In the genomic region with DNA sequence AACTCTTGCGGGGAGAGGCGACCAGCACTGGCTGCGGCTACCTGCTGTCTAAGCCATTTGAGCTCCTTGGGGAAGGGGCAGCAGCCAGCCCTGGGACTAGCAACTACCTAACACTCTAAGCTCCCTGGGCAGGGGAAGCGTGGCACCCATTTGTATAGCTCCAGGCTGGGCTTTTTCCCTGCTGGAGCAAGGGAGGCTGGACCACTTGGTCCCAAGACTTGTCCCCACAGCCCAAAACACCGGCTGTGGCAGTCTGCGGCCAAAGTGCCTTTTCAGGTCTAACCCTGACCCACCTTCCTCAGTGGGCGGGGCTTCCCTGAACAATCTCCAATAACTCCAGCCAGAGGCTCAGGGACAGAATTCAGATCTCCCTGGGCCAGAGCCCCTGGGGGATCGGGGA, we compare ENCODE assay signal across 40 cellular contexts.
"Had no signal": no experiment of that assay in that cellular context is flagged by ENCODE, and none has a peak within 500 bp of the region (broad histone marks: within the 10 kb centered on the region; RNA-seq: fewer than 3 reads in every experiment).

No MANE protein-coding gene starts in this region.

- H3K4me1 ChIP-seq: adrenal gland, ascending aorta, body of pancreas, breast epithelium had no signal

- H3K36me3 ChIP-seq: adrenal gland, brain microvascular endothelial cell, breast epithelium, cardiac muscle cell had no signal

- H3K4me3 ChIP-seq: adrenal gland, ascending aorta, body of pancreas, breast epithelium, cardiac muscle cell had no signal

- H3K4me3 Mint-ChIP-seq: activated naive CD4-positive, alpha-beta T cell treated with anti-CD3 and anti-CD28 coated beads for 36 hours; activated naive CD4-positive, alpha-beta T cell treated with anti-CD3 and anti-CD28 coated beads, Interleukin-2, amount 10 ng/mL, durations not matched to agents 7 days and 5 days; activated naive CD4-positive, alpha-beta T cell treated with anti-CD3 and anti-CD28 coated beads, Interleukin-2, amount 50 U/mL, for 24 hours; activated naive CD8-positive, alpha-beta T cell; activated naive CD8-positive, alpha-beta T cell treated with anti-CD3 and anti-CD28 coated beads for 36 hours; activated naive CD8-positive, alpha-beta T cell treated with anti-CD3 and anti-CD28 coated beads, Interleukin-2, amount 10 ng/mL, durations not matched to agents 7 days and 5 days; activated naive CD8-positive, alpha-beta T cell treated with anti-CD3 and anti-CD28 coated beads, Interleukin-2, amount 50 U/mL, for 24 hours; activated T-cell treated with anti-CD3 and anti-CD28 coated beads, Interleukin-2, amount 50 U/mL, for 24 hours; activated T-cell treated with anti-CD3 and anti-CD28 coated beads, Interleukin-2, amount 50 U/mL, for 4 hours; activated T-cell treated with anti-CD3 and anti-CD28 coated beads, Interleukin-2, amount 50 U/mL, for 72 hours; activated T-helper 1 cell treated with anti-CD3 and anti-CD28 coated beads, Interleukin-12 subunit alpha, Interleukin-12 subunit beta, Interleukin-2, Interleukin-4 antibody, amounts not matched to agents 30 ng/mL and 10 ng/mL and 1 ng/mL, durations not matched to agents 14 hours and 24 hours and 36 hours; activated T-helper 17 cell treated with anti-CD3 and anti-CD28 coated beads, Interleukin-2, amount 50 U/mL, for 72 hours; brain; central memory CD8-positive, alpha-beta T cell had no signal

- H3K27ac ChIP-seq: adrenal gland, ascending aorta, body of pancreas, brain microvascular endothelial cell, breast epithelium, cardiac muscle cell had no signal

- H3K27me3 Mint-ChIP-seq: activated naive CD4-positive, alpha-beta T cell treated with anti-CD3 and anti-CD28 coated beads, Interleukin-2, amount 10 ng/mL, durations not matched to agents 7 days and 5 days; activated naive CD4-positive, alpha-beta T cell treated with anti-CD3 and anti-CD28 coated beads, Interleukin-2, amount 50 U/mL, for 24 hours; activated naive CD8-positive, alpha-beta T cell; activated naive CD8-positive, alpha-beta T cell treated with anti-CD3 and anti-CD28 coated beads for 36 hours; activated naive CD8-positive, alpha-beta T cell treated with anti-CD3 and anti-CD28 coated beads, Interleukin-2, amount 10 ng/mL, durations not matched to agents 7 days and 5 days; activated naive CD8-positive, alpha-beta T cell treated with anti-CD3 and anti-CD28 coated beads, Interleukin-2, amount 50 U/mL, for 24 hours; activated T-cell treated with anti-CD3 and anti-CD28 coated beads, Interleukin-2, amount 50 U/mL, for 24 hours; activated T-helper 17 cell treated with anti-CD3 and anti-CD28 coated beads, Interleukin-2, amount 50 U/mL, for 72 hours; brain; central memory CD8-positive, alpha-beta T cell had no signal

- H3K9me3 ChIP-seq: adrenal gland had no signal

- H3K4me1 Mint-ChIP-seq: activated naive CD4-positive, alpha-beta T cell treated with anti-CD3 and anti-CD28 coated beads, Interleukin-2, amount 10 ng/mL, durations not matched to agents 7 days and 5 days; activated naive CD4-positive, alpha-beta T cell treated with anti-CD3 and anti-CD28 coated beads, Interleukin-2, amount 50 U/mL, for 24 hours; activated naive CD8-positive, alpha-beta T cell treated with anti-CD3 and anti-CD28 coated beads for 36 hours; activated naive CD8-positive, alpha-beta T cell treated with anti-CD3 and anti-CD28 coated beads, Interleukin-2, amount 10 ng/mL, durations not matched to agents 7 days and 5 days; activated naive CD8-positive, alpha-beta T cell treated with anti-CD3 and anti-CD28 coated beads, Interleukin-2, amount 50 U/mL, for 24 hours; activated T-helper 17 cell treated with anti-CD3 and anti-CD28 coated beads, Interleukin-2, amount 50 U/mL, for 72 hours; brain; central memory CD8-positive, alpha-beta T cell had no signal

- DNase-seq: activated effector memory CD4-positive, alpha-beta T cell treated with anti-CD3 and anti-CD28 coated beads, Interleukin-2, amount 50 U/mL, for 16 hours; activated effector memory CD4-positive, alpha-beta T cell treated with Interleukin-2 at 50 U/mL for 16 hours; activated gamma-delta T cell; activated gamma-delta T cell treated with Interleukin-2 at 50 U/mL for 16 hours; activated naive CD4-positive, alpha-beta T cell; activated naive CD4-positive, alpha-beta T cell treated with anti-CD3 and anti-CD28 coated beads for 36 hours; activated naive CD4-positive, alpha-beta T cell treated with anti-CD3 and anti-CD28 coated beads, Interleukin-2, amount 10 ng/mL, durations not matched to agents 7 days and 5 days; activated naive CD4-positive, alpha-beta T cell treated with anti-CD3 and anti-CD28 coated beads, Interleukin-2, amount 50 U/mL, for 16 hours; activated naive CD4-positive, alpha-beta T cell treated with Interleukin-2 at 50 U/mL for 16 hours; activated naive CD8-positive, alpha-beta T cell treated with anti-CD3 and anti-CD28 coated beads for 36 hours; activated naive CD8-positive, alpha-beta T cell treated with anti-CD3 and anti-CD28 coated beads, Interleukin-2, amount 10 ng/mL, durations not matched to agents 7 days and 5 days; activated naive CD8-positive, alpha-beta T cell treated with anti-CD3 and anti-CD28 coated beads, Interleukin-2, amount 50 U/mL, for 24 hours; activated T-cell treated with anti-CD3 and anti-CD28 coated beads, Interleukin-2, amount 50 U/mL, for 1 hour; activated T-cell treated with anti-CD3 and anti-CD28 coated beads, Interleukin-2, amount 50 U/mL, for 24 hours; activated T-cell treated with anti-CD3 and anti-CD28 coated beads, Interleukin-2, amount 50 U/mL, for 4 hours; activated T-cell treated with anti-CD3 and anti-CD28 coated beads, Interleukin-2, amount 50 U/mL, for 48 hours; activated T-cell treated with anti-CD3 and anti-CD28 coated beads, Interleukin-2, amount 50 U/mL, for 72 hours; adrenal gland; amniotic stem cell; amygdala; anterior cingulate cortex; aorta; body of pancreas; brain microvascular endothelial cell; caudate nucleus; central memory CD4-positive, alpha-beta T cell; cerebellar nuclear complex had no signal

- FAIRE-seq: astrocyte, bronchial epithelial cell had no signal

- H3K27ac Mint-ChIP-seq: activated naive CD4-positive, alpha-beta T cell treated with anti-CD3 and anti-CD28 coated beads for 36 hours; activated naive CD4-positive, alpha-beta T cell treated with anti-CD3 and anti-CD28 coated beads, Interleukin-2, amount 10 ng/mL, durations not matched to agents 7 days and 5 days; activated naive CD4-positive, alpha-beta T cell treated with anti-CD3 and anti-CD28 coated beads, Interleukin-2, amount 50 U/mL, for 24 hours; activated naive CD4-positive, alpha-beta T cell treated with anti-CD3 and anti-CD28 coated beads, Interleukin-2, amount 50 U/mL, for 72 hours; activated naive CD8-positive, alpha-beta T cell; activated naive CD8-positive, alpha-beta T cell treated with anti-CD3 and anti-CD28 coated beads for 36 hours; activated naive CD8-positive, alpha-beta T cell treated with anti-CD3 and anti-CD28 coated beads, Interleukin-2, amount 10 ng/mL, durations not matched to agents 7 days and 5 days; activated naive CD8-positive, alpha-beta T cell treated with anti-CD3 and anti-CD28 coated beads, Interleukin-2, amount 50 U/mL, for 24 hours; activated T-cell treated with anti-CD3 and anti-CD28 coated beads, Interleukin-2, amount 50 U/mL, for 24 hours; activated T-cell treated with anti-CD3 and anti-CD28 coated beads, Interleukin-2, amount 50 U/mL, for 72 hours; activated T-helper 1 cell treated with anti-CD3 and anti-CD28 coated beads, Interleukin-12 subunit alpha, Interleukin-12 subunit beta, Interleukin-2, Interleukin-4 antibody, amounts not matched to agents 30 ng/mL and 10 ng/mL and 1 ng/mL, durations not matched to agents 14 hours and 24 hours and 36 hours; activated T-helper 17 cell treated with anti-CD3 and anti-CD28 coated beads, Interleukin-2, amount 50 U/mL, for 72 hours; activated T-helper 2 cell treated with anti-CD3 and anti-CD28 coated beads, Interferon-gamma antibody, Interleukin-2, Interleukin-4, amounts not matched to agents 10 μg/mL and 5 μg/mL and 100 μg/mL, durations not matched to agents 14 hours and 24 hours and 36 hours; brain had no signal

- H3K27me3 ChIP-seq: adrenal gland, ascending aorta, body of pancreas, brain microvascular endothelial cell, breast epithelium, cardiac muscle cell had no signal
